Comparison of ENCODE assay signal across 7 cellular contexts in the genomic region with DNA sequence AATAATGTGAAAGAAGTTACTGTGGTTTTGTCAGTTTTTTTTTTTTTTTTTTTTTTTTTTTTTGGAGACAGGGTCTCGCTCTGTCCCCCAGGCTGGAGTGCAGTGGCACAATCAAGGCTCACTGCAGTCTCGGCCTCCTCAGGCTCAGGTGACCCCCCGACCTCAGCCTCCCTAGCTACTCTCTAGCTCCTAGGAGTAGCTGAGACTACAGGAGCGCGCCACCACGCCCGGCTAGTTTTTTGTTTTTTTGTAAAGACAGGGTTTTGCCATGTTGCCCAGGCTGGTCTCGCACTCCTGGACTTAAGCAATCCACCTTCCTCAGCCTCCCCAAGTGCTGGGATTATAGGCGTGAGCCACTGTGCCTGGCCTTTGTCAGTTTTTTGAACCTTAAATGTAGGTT. TPM values are rescaled to one million over a fixed set of nuclear protein-coding genes. Genes with fewer than 3 reads are reported as not detected.
DNase-seq lines count a peak whose midpoint lies in the region; ATAC-seq, FAIRE-seq and TF ChIP-seq lines count a peak whose summit lies in the region.
"Not testable (repeated sequence)": the region's sequence is repeated elsewhere in the genome, so short reads cannot be mapped to it uniquely, and the experiment has no call there.

No MANE protein-coding gene starts in this region.

- not testable (repeated sequence) for H3K9ac ChIP-seq in HUES48 (ENCODE audit: low read depth, low read length)
- H3K9ac ChIP-seq in K562 (ENCODE audit: insufficient read depth in 1 of 2, low read depth in 2 of 2, low read length in 2 of 2) (peak overlapping the region; percentile 79 to 90), skeletal muscle satellite cell (ENCODE audit: low read depth, low read length) (peak overlapping the region; percentile 94)

- intact Hi-C loops in PC-9 (cut with micrococcal nuclease; ENCODE audit: unreplicated experiment); K562 (cut with micrococcal nuclease): not testable (repeated sequence)

- not testable (repeated sequence) for H3K36me3 Mint-ChIP-seq in CD4-positive, CD25-positive, alpha-beta regulatory T cell

- peaks cover 20% of the 10 kb centered on the region for H3F3A ChIP-seq in PC-9 (ENCODE audit: insufficient read depth, low read depth)

- CTCF ChIA-PET in PC-9 (lab: Charles Lee): not testable (repeated sequence)
- CTCF ChIA-PET in K562 (lab: Yijun Ruan, JAX; ENCODE audit: low intra/inter-chr PET ratio): interaction anchor here (0.6 kb wide), 1 partner anchor 46 kb away, joined by 3 read pairs; no protein-coding TSS in a partner anchor

- peak overlapping the region in 1 of 4 donors; percentile 59 for H3K4me3 Mint-ChIP-seq in CD4-positive, CD25-positive, alpha-beta regulatory T cell

- BruUV-seq in PC-9 (replicated peaks; lab: Mats Ljungman, UMichigan); K562 (replicated peaks; lab: Mats Ljungman, UMichigan): not testable (repeated sequence)

- ATAC-seq in CD4-positive, CD25-positive, alpha-beta regulatory T cell (ENCODE audit: low read depth in 2 of 2); lung (ENCODE audit: insufficient read depth, low FRiP score): not testable (repeated sequence)
- 0 out of 3 replicates have a peak, but pooled peaks have one; percentile 2 for ATAC-seq in K562

- H3K27ac Mint-ChIP-seq in CD4-positive, CD25-positive, alpha-beta regulatory T cell: not testable (repeated sequence)

- peaks cover 75% of the 10 kb centered on the region for H3K79me2 ChIP-seq in PC-9 (ENCODE audit: low read depth)
- H3K79me2 ChIP-seq in K562 (ENCODE audit: control insufficient read depth, insufficient read depth, low read length): peaks cover 76% of the 10 kb centered on the region

- in situ Hi-C loops in K562 (cut with MboI): loop anchor here (25.0 kb wide), 1 partner anchor 235 kb away; no protein-coding TSS in a partner anchor

- peak overlapping the region; percentile 97 for H3K4me2 ChIP-seq in PC-9
- peak overlapping the region; percentile 96 for H3K4me2 ChIP-seq in K562 (ENCODE audit: insufficient read depth, low read length)
- H3K4me2 ChIP-seq in skeletal muscle satellite cell (ENCODE audit: low read length): peak overlapping the region; percentile 85

- not testable (repeated sequence) for TF ChIP-seq POLR2A in K562 (conservative IDR thresholded peaks at IDR 0.05)

- not testable (repeated sequence) for FAIRE-seq in K562 (lab: Jason Lieb, UNC)

- peaks cover 12 to 55% (median 31%) of the 10 kb centered on the region in 4 donors for H3K4me1 Mint-ChIP-seq in CD4-positive, CD25-positive, alpha-beta regulatory T cell

- not testable (repeated sequence) for TF ChIP-seq EP300 in K562 (IDR thresholded peaks at IDR 0.05; ENCODE audit: low read length)

- not testable (repeated sequence) for H3K9me2 ChIP-seq in PC-9 (ENCODE audit: insufficient read depth)

- POLR2A ChIA-PET in PC-9 (lab: Charles Lee; ENCODE audit: unreplicated experiment): not testable (repeated sequence)
- POLR2A ChIA-PET in K562 (lab: Yijun Ruan, JAX): interaction anchor here (0.6 to 2.5 kb wide), 3 partner anchors 10 to 81 kb away, joined by 3 to 10 read pairs (median 3); a partner anchor contains a TSS

- H3K27me3 Mint-ChIP-seq in CD4-positive, CD25-positive, alpha-beta regulatory T cell: peaks cover 15% of the 10 kb centered on the region

- peaks cover 33% of the 10 kb centered on the region for H3K4me1 ChIP-seq in CD4-positive, CD25-positive, alpha-beta regulatory T cell (ENCODE audit: control insufficient read depth, insufficient read depth, low read length, poor library complexity, severe bottlenecking)
- not testable (repeated sequence) for H3K4me1 ChIP-seq in HUES48 (ENCODE audit: control insufficient read depth, insufficient read depth, low read length); cardiac muscle cell (ENCODE audit: low read depth)
- H3K4me1 ChIP-seq in PC-9 (replicated peaks; ENCODE audit: insufficient read depth) (peaks cover 21% of the 10 kb centered on the region; the same call in 1 of the 2 replicates), K562 (replicated peaks in 1 of 2; ENCODE audit: control insufficient read depth in 2 of 2, insufficient read depth in 2 of 2, low read length in 2 of 2) (peaks cover 11 to 12% of the 10 kb centered on the region in 2 experiments; a peak in 4 of 5 replicates), lung (ENCODE audit: control insufficient read depth in 2 of 2, insufficient read depth in 2 of 2, low read length in 2 of 2) (peaks cover 6 to 10% of the 10 kb centered on the region in 2 donors), skeletal muscle satellite cell (ENCODE audit: control insufficient read depth, insufficient read depth, low read length) (peaks cover 18% of the 10 kb centered on the region)

- not testable (repeated sequence) for H2AFZ ChIP-seq in PC-9; K562 (ENCODE audit: low read depth, low read length)

- not testable (repeated sequence) for H3K9me3 ChIP-seq in CD4-positive, CD25-positive, alpha-beta regulatory T cell (ENCODE audit: control insufficient read depth in 2 of 2, low read length in 2 of 2); HUES48 (ENCODE audit: control insufficient read depth, insufficient read depth, low read length); PC-9 (ENCODE audit: insufficient read depth, low read depth); K562 (replicated peaks; ENCODE audit: control insufficient read depth, insufficient read depth, low read depth, low read length); cardiac muscle cell (ENCODE audit: low read depth); lung (ENCODE audit: control insufficient read depth in 2 of 2, insufficient read depth in 1 of 2, low read length in 1 of 2); skeletal muscle satellite cell (replicated peaks; ENCODE audit: low read length)

- H3K9me1 ChIP-seq in K562 (ENCODE audit: control insufficient read depth, insufficient read depth, low read length): not testable (repeated sequence)

- peaks cover 44% of the 10 kb centered on the region for H4K20me1 ChIP-seq in PC-9 (ENCODE audit: insufficient read depth)
- H4K20me1 ChIP-seq in K562 (replicated peaks; ENCODE audit: control insufficient read depth, insufficient read depth, low read length): not testable (repeated sequence)

- DNase-seq in CD4-positive, CD25-positive, alpha-beta regulatory T cell; PC-9; cardiac muscle cell (ENCODE audit: low read depth in 1 of 2, low spot score in 1 of 2); lung (ENCODE audit: low spot score): not testable (repeated sequence)
- DNase-seq in K562 (ENCODE audit: extremely low read depth in 1 of 4, low spot score in 3 of 4): peak in 1 of 4 experiments; percentile 67

- WGBS in K562 (ENCODE audit: insufficient coverage, low coverage, missing lambda C conversion rate): 15% methylated on average over 8 of the region's 9 CpGs
- WGBS in lung, 2 donors: 72 to 78% methylated on average over 9 of the region's 9 CpGs

- TF ChIP-seq RAD21 in K562 (CRISPR knock-in tag; conservative IDR thresholded peaks at IDR 0.05 in 1 of 2, IDR thresholded peaks at IDR 0.05 in 1 of 2): not testable (repeated sequence)

- H3K9me3 Mint-ChIP-seq in CD4-positive, CD25-positive, alpha-beta regulatory T cell: not testable (repeated sequence)

- not testable (repeated sequence) for H3K36me3 ChIP-seq in CD4-positive, CD25-positive, alpha-beta regulatory T cell (ENCODE audit: control insufficient read depth, insufficient read depth, low read length); PC-9 (ENCODE audit: low read depth); cardiac muscle cell; lung (ENCODE audit: control insufficient read depth in 2 of 2, insufficient read depth in 2 of 2, low read length in 2 of 2)
- H3K36me3 ChIP-seq in HUES48 (ENCODE audit: control insufficient read depth, insufficient read depth, low read length): peaks cover 22% of the 10 kb centered on the region
- H3K36me3 ChIP-seq in K562 (ENCODE audit: control insufficient read depth, insufficient read depth, low read length): peaks cover 32% of the 10 kb centered on the region
- H3K36me3 ChIP-seq in skeletal muscle satellite cell (ENCODE audit: insufficient read depth, low read length): peaks cover 11% of the 10 kb centered on the region

- H3K27ac ChIP-seq in CD4-positive, CD25-positive, alpha-beta regulatory T cell (ENCODE audit: insufficient read depth, low read length, poor library complexity, severe bottlenecking); HUES48 (ENCODE audit: low read depth, low read length): not testable (repeated sequence)
- H3K27ac ChIP-seq in PC-9 (peak overlapping the region; percentile 85; the same call in 1 of the 2 replicates), K562 (ENCODE audit: extremely low read depth, low read depth, low read length) (peak overlapping the region; percentile 96), cardiac muscle cell (peak overlapping the region; percentile 92), lung (ENCODE audit: low read depth in 1 of 2, low read length in 1 of 2) (peak overlapping the region; percentile 26 to 30)

- not testable (repeated sequence) for TF ChIP-seq CTCF in PC-9 (conservative IDR thresholded peaks at IDR 0.05); K562 (IDR thresholded peaks at IDR 0.05 in 2 of 3, conservative IDR thresholded peaks at IDR 0.05 in 1 of 3; ENCODE audit: insufficient read depth in 2 of 3, low read depth in 1 of 3, low read length in 3 of 3); cardiac muscle cell (IDR thresholded peaks at IDR 0.05; ENCODE audit: low read depth, low read length); lung (IDR thresholded peaks at IDR 0.05; ENCODE audit: control extremely low read depth, extremely low read depth)

- H3K27me3 ChIP-seq in CD4-positive, CD25-positive, alpha-beta regulatory T cell (ENCODE audit: control insufficient read depth, insufficient read depth, low read length); HUES48 (ENCODE audit: control insufficient read depth, insufficient read depth, low read length); PC-9 (ENCODE audit: insufficient read depth, low read depth); K562 (ENCODE audit: control insufficient read depth in 2 of 2, insufficient read depth in 2 of 2, low read length in 2 of 2); cardiac muscle cell; lung (ENCODE audit: control insufficient read depth, insufficient read depth); skeletal muscle satellite cell (ENCODE audit: control insufficient read depth, insufficient read depth, low read length): not testable (repeated sequence)

- H3K4me3 ChIP-seq in CD4-positive, CD25-positive, alpha-beta regulatory T cell (ENCODE audit: low read depth, low read length): peak overlapping the region; percentile 95
- H3K4me3 ChIP-seq in HUES48 (ENCODE audit: low read depth, low read length) (peak overlapping the region; percentile 94; the same call in 1 of the 2 replicates), PC-9 (peak overlapping the region; percentile 96; the same call in 1 of the 2 replicates), K562 (peak overlapping the region; percentile 87)
- not testable (repeated sequence) for H3K4me3 ChIP-seq in cardiac muscle cell; lung; skeletal muscle satellite cell (ENCODE audit: low read length)

RNA-seq across cellular contexts. Expression of a gene that starts 2.6 kb away (rescaled TPM):
- 115 TPM for total RNA-seq in CD4-positive, CD25-positive, alpha-beta regulatory T cell
- 100 to 1,000 TPM; 229 to 330 (median 265) TPM for polyA plus RNA-seq in CD4-positive, CD25-positive, alpha-beta regulatory T cell
- 186 and 233 TPM in 2 replicates for total RNA-seq in PC-9 (2021)
- total RNA-seq in K562 (2011; cell fraction: chromatin; rRNA removed; ENCODE audit: low replicate concordance): 56.2 and 68.3 TPM in 2 replicates
- 12.9 and 14.2 TPM in 2 replicates for total RNA-seq in K562 (2011; cell fraction: nucleolus; rRNA removed)
- total RNA-seq in K562 (2011; cell fraction: nucleoplasm; rRNA removed): 27.7 and 42.6 TPM in 2 replicates
- total RNA-seq in K562 (2014; rRNA removed): 122 and 129 TPM in 2 replicates
- 265 and 291 TPM in 2 replicates for total RNA-seq in K562 (2014; rRNA removed; fragmentation: Illumina TruSeq; extraction: Trizol)
- total RNA-seq in K562 (2015; rRNA removed; fragmentation: Illumina TruSeq; extraction: Trizol): 188 and 194 TPM in 2 replicates
- 224 and 232 TPM in 2 replicates for total RNA-seq in K562 (2021)
- 336 and 369 TPM in 2 replicates for polyA plus RNA-seq in K562 (2011; rRNA removed)
- 144 and 235 TPM in 2 replicates for polyA plus RNA-seq in K562 (2011; cell fraction: cytosol; rRNA removed)
- polyA plus RNA-seq in K562 (2011; cell fraction: nucleus; rRNA removed): 66.7 and 120 TPM in 2 replicates
- polyA plus RNA-seq in K562 (2012): 291 and 297 TPM in 2 replicates
- 317 and 338 TPM in 2 replicates for polyA plus RNA-seq in K562 (2014; fragmentation: Illumina TruSeq; extraction: Trizol)
- polyA plus RNA-seq in K562 (2014; fragmentation: Nextera tagmentation; extraction: Ambion mirVana): 100 to 1,000 TPM; 236 to 271 TPM
- polyA plus RNA-seq in K562 (2014; rRNA removed): 245 and 321 TPM in 2 replicates
- polyA minus RNA-seq in K562 (2011; rRNA and poly(A)+ RNA removed): 431 and 466 TPM in 2 replicates
- polyA minus RNA-seq in K562 (2011; cell fraction: cytosol; rRNA and poly(A)+ RNA removed): 78.3 and 103 TPM in 2 replicates
- 12.8 and 19.5 TPM in 2 replicates for polyA minus RNA-seq in K562 (2011; cell fraction: nucleus; rRNA and poly(A)+ RNA removed)
- total RNA-seq in cardiac muscle cell: 163 and 189 TPM in 2 replicates
- polyA plus RNA-seq in cardiac muscle cell: 247 and 259 TPM in 2 replicates
- 100 to 1,000 TPM; 206 to 313 TPM for total RNA-seq in lung
- polyA plus RNA-seq in lung: 100 to 1,000 TPM; 120 to 258 TPM
- 139 and 140 TPM in 2 replicates for total RNA-seq in skeletal muscle satellite cell (2012; rRNA removed)
